1 cellular context compared by ENCODE assay signal in genomic region chr18:63042351-63042750, GRCh38.
TF ChIP-seq lines count a peak whose summit lies in the region.

No MANE protein-coding gene starts in this region.

TF ChIP-seq in GM12878, 131 proteins besides CTCF, POLR2A, EP300 and RAD21 (continued from another document):
- TF ChIP-seq ATF3 (IDR thresholded peaks at IDR 0.05; ENCODE audit: borderline replicate concordance, extremely low read depth, low read depth, low read length) = no peak
- TF ChIP-seq IRF4 (IDR thresholded peaks at IDR 0.05; ENCODE audit: low read depth, low read length) = no peak
- TF ChIP-seq ASH2L (IDR thresholded peaks at IDR 0.05; ENCODE audit: borderline replicate concordance, low read depth) = no peak
- TF ChIP-seq FOXK2 (IDR thresholded peaks at IDR 0.05) = no peak
- no peak for TF ChIP-seq HDAC2 (IDR thresholded peaks at IDR 0.05)
- TF ChIP-seq IKZF1 (conservative IDR thresholded peaks at IDR 0.05) = no peak
- no peak for TF ChIP-seq MEF2B (IDR thresholded peaks at IDR 0.05; ENCODE audit: partially characterized antibody, poor library complexity, severe bottlenecking)
- no peak for TF ChIP-seq HCFC1 (IDR thresholded peaks at IDR 0.05; ENCODE audit: low read length)
- no peak for TF ChIP-seq RBBP5 (conservative IDR thresholded peaks at IDR 0.05)
